Comparison of ENCODE assay signal across 15 cellular contexts in the genomic region with DNA sequence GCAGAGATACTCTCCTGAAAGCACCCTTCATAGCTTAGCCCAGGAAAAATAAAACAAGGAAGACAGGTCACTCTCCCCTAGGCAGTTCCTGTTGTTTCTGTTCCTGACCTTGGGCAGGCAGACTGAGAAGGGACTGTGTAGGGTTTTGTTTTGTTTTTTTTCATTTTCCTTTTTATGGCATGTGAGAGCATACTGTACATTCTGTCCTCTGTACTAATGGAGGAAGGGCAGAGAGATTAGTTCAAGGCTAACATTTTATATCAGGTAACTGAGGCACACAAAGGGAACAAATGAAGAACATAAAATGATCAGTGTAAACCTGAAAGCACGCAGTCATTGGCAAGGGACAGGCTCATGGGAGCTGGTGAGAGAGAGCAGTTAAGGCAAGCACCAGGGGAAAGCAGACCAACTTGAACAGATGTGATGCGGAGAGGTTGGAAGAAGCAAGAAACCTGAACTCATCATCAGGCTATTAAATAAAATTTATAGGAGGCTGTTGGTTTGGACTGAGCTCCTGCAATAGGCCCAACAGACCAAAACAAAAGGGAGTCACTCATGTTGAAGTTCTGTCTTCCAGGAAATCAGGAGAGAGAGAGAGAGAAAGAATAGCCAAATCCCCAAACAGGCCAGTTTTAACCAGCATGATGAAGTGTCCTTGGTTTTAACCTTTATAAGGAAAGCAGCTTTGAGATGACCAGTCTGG. TPM values are rescaled to one million over a fixed set of nuclear protein-coding genes. Genes with fewer than 3 reads are reported as not detected.
DNase-seq lines count a peak whose midpoint lies in the region; ATAC-seq and TF ChIP-seq lines count a peak whose summit lies in the region.
"Had no signal": no experiment of that assay in that cellular context is flagged by ENCODE, and none has a peak within 500 bp of the region (broad histone marks: within the 10 kb centered on the region; RNA-seq: fewer than 3 reads in every experiment).

No MANE protein-coding gene starts in this region.

- peaks cover 61% of the 10 kb centered on the region for H3K4me1 Mint-ChIP-seq in activated naive CD8-positive, alpha-beta T cell (ENCODE audit: low read depth)
- peaks cover 55% of the 10 kb centered on the region for H3K4me1 Mint-ChIP-seq in activated naive CD8-positive, alpha-beta T cell treated with anti-CD3 and anti-CD28 coated beads, Interleukin-2, amount 50 U/mL, for 24 hours
- H3K4me1 Mint-ChIP-seq in activated T-cell treated with anti-CD3 and anti-CD28 coated beads, Interleukin-2, amount 50 U/mL, for 24 hours (ENCODE audit: low read depth), result peaks cover 54% of the 10 kb centered on the region

- no peaks in the 10 kb centered on the region for H3K27me3 ChIP-seq in left ventricle myocardium inferior (ENCODE audit: low read depth)
- H3K27me3 ChIP-seq in uterus, result no peaks in the 10 kb centered on the region

- H3K27me3 Mint-ChIP-seq in activated naive CD8-positive, alpha-beta T cell, result no peaks in the 10 kb centered on the region
- no peaks in the 10 kb centered on the region for H3K27me3 Mint-ChIP-seq in activated naive CD8-positive, alpha-beta T cell treated with anti-CD3 and anti-CD28 coated beads, Interleukin-2, amount 50 U/mL, for 24 hours
- no peaks in the 10 kb centered on the region for H3K27me3 Mint-ChIP-seq in activated T-cell treated with anti-CD3 and anti-CD28 coated beads, Interleukin-2, amount 50 U/mL, for 24 hours
- H3K27me3 Mint-ChIP-seq: activated CD4-positive, alpha-beta memory T cell treated with anti-CD3 and anti-CD28 coated beads, Interleukin-2, amount 10 ng/mL, durations not matched to agents 7 days and 5 days; T-helper 17 cell had no signal

- peak overlapping the region; percentile 22 for H3K27ac Mint-ChIP-seq in activated naive CD8-positive, alpha-beta T cell
- no peak overlapping the region for H3K27ac Mint-ChIP-seq in activated naive CD8-positive, alpha-beta T cell treated with anti-CD3 and anti-CD28 coated beads, Interleukin-2, amount 50 U/mL, for 24 hours
- H3K27ac Mint-ChIP-seq in activated T-cell treated with anti-CD3 and anti-CD28 coated beads, Interleukin-2, amount 50 U/mL, for 24 hours, result no peak overlapping the region
- H3K27ac Mint-ChIP-seq: activated CD4-positive, alpha-beta memory T cell treated with anti-CD3 and anti-CD28 coated beads, Interleukin-2, amount 10 ng/mL, durations not matched to agents 7 days and 5 days had no signal

- H3K36me3 ChIP-seq in left ventricle myocardium inferior (peaks cover 11% of the 10 kb centered on the region), uterus (no peaks in the 10 kb centered on the region)

- no peak for ATAC-seq in activated naive CD8-positive, alpha-beta T cell treated with anti-CD3 and anti-CD28 coated beads, Interleukin-2, amount 50 U/mL, for 24 hours
- ATAC-seq in omental fat pad (ENCODE audit: low FRiP score) (peak; percentile 20), HG02571 (IDR thresholded peaks at IDR 0.05; ENCODE audit: unreplicated experiment) (no peak)
- ATAC-seq: T-helper 17 cell had no signal

- H3K27ac ChIP-seq in left ventricle myocardium inferior (replicated peaks) (peak overlapping the region; percentile 75), uterus (peak overlapping the region; percentile 84 to 91)
- H3K27ac ChIP-seq: psoas muscle had no signal

- no peaks in the 10 kb centered on the region for H3K36me3 Mint-ChIP-seq in activated naive CD8-positive, alpha-beta T cell
- no peaks in the 10 kb centered on the region for H3K36me3 Mint-ChIP-seq in activated naive CD8-positive, alpha-beta T cell treated with anti-CD3 and anti-CD28 coated beads, Interleukin-2, amount 50 U/mL, for 24 hours (ENCODE audit: low read depth)
- no peaks in the 10 kb centered on the region for H3K36me3 Mint-ChIP-seq in activated T-cell treated with anti-CD3 and anti-CD28 coated beads, Interleukin-2, amount 50 U/mL, for 24 hours (ENCODE audit: low read depth)

- TF ChIP-seq POLR2A in uterus (IDR thresholded peaks at IDR 0.05), result no peak

- H3K9me3 ChIP-seq in left ventricle myocardium inferior (replicated peaks) (no peaks in the 10 kb centered on the region), uterus (no peaks in the 10 kb centered on the region)
- H3K9me3 ChIP-seq: Caco-2, psoas muscle had no signal

- H3K9me3 Mint-ChIP-seq in activated naive CD8-positive, alpha-beta T cell (ENCODE audit: low read depth), result no peaks in the 10 kb centered on the region
- no peaks in the 10 kb centered on the region for H3K9me3 Mint-ChIP-seq in activated naive CD8-positive, alpha-beta T cell treated with anti-CD3 and anti-CD28 coated beads, Interleukin-2, amount 50 U/mL, for 24 hours
- no peaks in the 10 kb centered on the region for H3K9me3 Mint-ChIP-seq in activated T-cell treated with anti-CD3 and anti-CD28 coated beads, Interleukin-2, amount 50 U/mL, for 24 hours
- H3K9me3 Mint-ChIP-seq: activated CD4-positive, alpha-beta memory T cell treated with anti-CD3 and anti-CD28 coated beads, Interleukin-2, amount 10 ng/mL, durations not matched to agents 7 days and 5 days had no signal

- H3K4me1 ChIP-seq in left ventricle myocardium inferior (peaks cover 76% of the 10 kb centered on the region), uterus (peaks cover 17 to 19% of the 10 kb centered on the region in 2 donors)
- H3K4me1 ChIP-seq: Caco-2 had no signal

- no peak for DNase-seq in activated naive CD8-positive, alpha-beta T cell treated with anti-CD3 and anti-CD28 coated beads, Interleukin-2, amount 50 U/mL, for 24 hours
- DNase-seq in left ventricle myocardium inferior, result no peak
- no peak for DNase-seq in omental fat pad (ENCODE audit: low spot score)
- DNase-seq in uterus, result peak; percentile 48 to 76
- no peak for DNase-seq in activated T-cell treated with anti-CD3 and anti-CD28 coated beads, Interleukin-2, amount 50 U/mL, for 24 hours
- DNase-seq in T-helper 2 cell, result no peak
- DNase-seq: activated CD4-positive, alpha-beta memory T cell treated with anti-CD3 and anti-CD28 coated beads, Interleukin-2, amount 10 ng/mL, durations not matched to agents 7 days and 5 days; Kasumi-1; OCI-M1; psoas muscle; T-helper 17 cell had no signal

- intact Hi-C loops in left ventricle myocardium inferior (cut with micrococcal nuclease), result no loop called here
- intact Hi-C loops in uterus (cut with DNase I; ENCODE audit: low total_unique reads), result no loop called here

- H3K4me3 ChIP-seq in left ventricle myocardium inferior, result no peak overlapping the region
- peak overlapping the region in 1 of 2 donors; percentile 5 for H3K4me3 ChIP-seq in uterus
- H3K4me3 ChIP-seq: coronary artery, psoas muscle had no signal

- no peak overlapping the region for H3K4me3 Mint-ChIP-seq in activated naive CD8-positive, alpha-beta T cell
- H3K4me3 Mint-ChIP-seq in activated naive CD8-positive, alpha-beta T cell treated with anti-CD3 and anti-CD28 coated beads, Interleukin-2, amount 50 U/mL, for 24 hours, result no peak overlapping the region
- H3K4me3 Mint-ChIP-seq in activated T-cell treated with anti-CD3 and anti-CD28 coated beads, Interleukin-2, amount 50 U/mL, for 24 hours, result no peak overlapping the region
- H3K4me3 Mint-ChIP-seq: activated CD4-positive, alpha-beta memory T cell treated with anti-CD3 and anti-CD28 coated beads, Interleukin-2, amount 10 ng/mL, durations not matched to agents 7 days and 5 days; T-helper 17 cell had no signal

- no peak for TF ChIP-seq CTCF in left ventricle myocardium inferior (IDR thresholded peaks at IDR 0.05; ENCODE audit: borderline replicate concordance)
- no peak for TF ChIP-seq CTCF in omental fat pad (IDR thresholded peaks at IDR 0.05)
- no peak for TF ChIP-seq CTCF in uterus (IDR thresholded peaks at IDR 0.05)

RNA-seq across cellular contexts. Expression of gene PDCD4, which starts 34.2 kb away (rescaled TPM):
- total RNA-seq in left ventricle myocardium inferior (86.5 TPM), omental fat pad (100 to 1,000 TPM in 2 of 4 donors, 10 to 100 TPM in 2; 69.7 to 127 (median 102) TPM), uterus (100 to 1,000 TPM in 3 of 4 donors, 10 to 100 TPM in 1; 17.4 to 157 (median 138) TPM)

Comparison
In these comparisons a context has a peak if more than half of its experiments do, and no peak if none do; other contexts are left out.
1. DNase-seq: peak in uterus (2 of 2); none in activated naive CD8-positive, alpha-beta T cell treated with anti-CD3 and anti-CD28 coated beads, Interleukin-2, amount 50 U/mL, for 24 hours (single experiment), left ventricle myocardium inferior (single experiment), omental fat pad (single experiment), activated T-cell treated with anti-CD3 and anti-CD28 coated beads, Interleukin-2, amount 50 U/mL, for 24 hours (single experiment) and T-helper 2 cell (0 of 5).